15 cellular contexts compared by ENCODE assay signal in the genomic region with DNA sequence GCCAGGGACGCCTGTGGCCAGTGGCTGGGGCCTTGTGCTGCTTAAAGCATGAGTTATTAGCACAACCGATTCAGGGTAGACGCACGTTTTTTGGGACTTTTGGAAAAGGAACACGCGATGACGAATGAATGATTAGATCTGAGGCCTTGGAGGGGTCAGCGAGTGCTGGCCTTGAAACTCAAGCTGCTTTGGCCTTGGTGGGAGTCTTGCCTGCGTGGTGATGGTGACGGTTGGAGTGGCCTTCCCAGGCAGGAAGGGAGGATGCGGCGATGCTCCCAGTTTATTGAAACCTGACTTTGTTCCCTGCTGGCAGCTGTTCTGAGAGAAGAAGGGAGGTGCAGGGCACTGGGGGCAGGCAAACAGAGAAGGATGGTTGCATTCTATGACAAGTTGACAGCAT.
"Had no signal": no experiment of that assay in that cellular context is flagged by ENCODE, and none has a peak within 500 bp of the region (broad histone marks: within the 10 kb centered on the region; RNA-seq: fewer than 3 reads in every experiment).

No MANE protein-coding gene starts in this region.

- FAIRE-seq: colon had no signal

- DNase-seq: activated CD4-positive, alpha-beta T cell treated with anti-CD3 and anti-CD28 coated beads, Interleukin-2, amount 50 U/mL, for 4 hours; activated CD4-positive, CD25-positive, alpha-beta regulatory T cell treated with anti-CD3 and anti-CD28 coated beads, Interleukin-2, amount 50 U/mL, for 72 hours; activated naive CD4-positive, alpha-beta T cell treated with anti-CD3 and anti-CD28 coated beads, Interleukin-2, amount 50 U/mL, for 16 hours; activated T-cell treated with anti-CD3 and anti-CD28 coated beads, Interleukin-2, amount 50 U/mL, for 1 hour; esophagus squamous epithelium; head of caudate nucleus; immature natural killer cell; lower lobe of right lung; midbrain; stimulated activated CD4-positive, alpha-beta T cell treated with anti-CD3 and anti-CD28 coated beads, Interleukin-12 subunit alpha, Interleukin-12 subunit beta, amount 100 ng/mL, for 4 hours; stimulated activated CD4-positive, alpha-beta T cell treated with anti-CD3 and anti-CD28 coated beads, Interleukin-2, amount 100 ng/mL, for 24 hours; tibial artery; uterus had no signal

- H3K36me3 ChIP-seq: esophagus squamous epithelium, lower lobe of right lung, tibial artery, uterus had no signal

- H3K9ac ChIP-seq: parathyroid adenoma had no signal

- H3K4me1 Mint-ChIP-seq: immature natural killer cell had no signal

- H3K4me3 ChIP-seq: esophagus squamous epithelium, lower lobe of right lung, tibial artery, uterus had no signal

- H3K27ac ChIP-seq: esophagus squamous epithelium, lower lobe of right lung, tibial artery, uterus had no signal

- H3K27ac Mint-ChIP-seq: immature natural killer cell had no signal

- H3K36me3 Mint-ChIP-seq: immature natural killer cell had no signal

- H3K9me3 ChIP-seq: esophagus squamous epithelium, lower lobe of right lung, tibial artery, uterus had no signal

- H3K4me1 ChIP-seq: esophagus squamous epithelium, lower lobe of right lung, parathyroid adenoma, tibial artery, uterus had no signal

- H3K4me3 Mint-ChIP-seq: immature natural killer cell had no signal

- H3K9me3 Mint-ChIP-seq: immature natural killer cell had no signal

- H3K27me3 ChIP-seq: esophagus squamous epithelium, tibial artery, uterus had no signal
